8 cellular contexts compared by ENCODE assay signal in genomic region chrX:31266172-31267076, GRCh38.
A peak's percentile ranks its signal among the peaks of the same experiment; 100 is the strongest.
DNase-seq lines count a peak whose midpoint lies in the region; ATAC-seq, FAIRE-seq and TF ChIP-seq lines count a peak whose summit lies in the region.

No MANE protein-coding gene starts in this region.

- peaks cover 7% of the 10 kb centered on the region for H3K36me3 Mint-ChIP-seq in effector memory CD8-positive, alpha-beta T cell (ENCODE audit: insufficient read depth)

- ATAC-seq in HG02678 (IDR thresholded peaks at IDR 0.05; ENCODE audit: unreplicated experiment) (peak; percentile 93), left colon (peak; percentile 97)
- ATAC-seq in stimulated activated naive CD8-positive, alpha-beta T cell treated with anti-CD3 and anti-CD28 coated beads, Interleukin-15, amount 100 ng/mL, for 72 hours: peak; percentile 54
- ATAC-seq in effector memory CD8-positive, alpha-beta T cell (replicated peaks): no peak

- peaks cover 36% of the 10 kb centered on the region for H3K27me3 Mint-ChIP-seq in stimulated activated naive CD8-positive, alpha-beta T cell treated with anti-CD3 and anti-CD28 coated beads, Interleukin-15, amount 100 ng/mL, for 72 hours
- H3K27me3 Mint-ChIP-seq in effector memory CD8-positive, alpha-beta T cell: peaks cover 0 to 8% of the 10 kb centered on the region in 2 donors

- TF ChIP-seq POLR2A in GM15510 (IDR thresholded peaks at IDR 0.05; ENCODE audit: borderline replicate concordance, extremely low read depth, insufficient read length): peak; percentile 20

- H3K9me3 Mint-ChIP-seq in stimulated activated naive CD8-positive, alpha-beta T cell treated with anti-CD3 and anti-CD28 coated beads, Interleukin-15, amount 100 ng/mL, for 72 hours: no peaks in the 10 kb centered on the region
- H3K9me3 Mint-ChIP-seq in effector memory CD8-positive, alpha-beta T cell: peaks cover 0 to 12% of the 10 kb centered on the region in 2 donors

- H3K4me1 Mint-ChIP-seq in stimulated activated naive CD8-positive, alpha-beta T cell treated with anti-CD3 and anti-CD28 coated beads, Interleukin-15, amount 100 ng/mL, for 72 hours: no peaks in the 10 kb centered on the region
- no peaks in the 10 kb centered on the region for H3K4me1 Mint-ChIP-seq in effector memory CD8-positive, alpha-beta T cell (ENCODE audit: low read depth in 2 of 2)

- DNase-seq in 8988T (peak; percentile 46), NCI-H748 treated with DMSO at 0.1 percent for 48 hours (lab: John Stamatoyannopoulos, UW) (peak; percentile 24), bronchial epithelial cell (ENCODE audit: low read depth) (no peak), left colon (peak; percentile 45 to 67)
- DNase-seq in stimulated activated naive CD8-positive, alpha-beta T cell treated with anti-CD3 and anti-CD28 coated beads, Interleukin-15, amount 100 ng/mL, for 72 hours: peak in 1 of 2 donors; percentile 8
- no peak for DNase-seq in effector memory CD8-positive, alpha-beta T cell

- no peak for FAIRE-seq in bronchial epithelial cell (lab: Jason Lieb, UNC)

- peak overlapping the region; percentile 64 to 73 for H3K4me3 Mint-ChIP-seq in stimulated activated naive CD8-positive, alpha-beta T cell treated with anti-CD3 and anti-CD28 coated beads, Interleukin-15, amount 100 ng/mL, for 72 hours
- no peak overlapping the region for H3K4me3 Mint-ChIP-seq in effector memory CD8-positive, alpha-beta T cell

- H3K27me3 ChIP-seq in bronchial epithelial cell (ENCODE audit: control insufficient read depth, insufficient read depth, low read length): no peaks in the 10 kb centered on the region

- peak overlapping the region; percentile 62 for H3K4me3 ChIP-seq in bronchial epithelial cell (ENCODE audit: low read depth, low read length)

- TF ChIP-seq CTCF in bronchial epithelial cell (IDR thresholded peaks at IDR 0.05; ENCODE audit: insufficient read depth, low read length, severe bottlenecking): no peak

- H3K27ac Mint-ChIP-seq in stimulated activated naive CD8-positive, alpha-beta T cell treated with anti-CD3 and anti-CD28 coated beads, Interleukin-15, amount 100 ng/mL, for 72 hours: peak overlapping the region in 1 of 2 donors; percentile 57
- H3K27ac Mint-ChIP-seq in effector memory CD8-positive, alpha-beta T cell: no peak overlapping the region

- no peaks in the 10 kb centered on the region for H3K36me3 ChIP-seq in bronchial epithelial cell (ENCODE audit: control insufficient read depth, insufficient read depth, low read length)

- intact Hi-C loops in left colon (cut with DNase I, micrococcal nuclease): no loop called here

Comparison
In these comparisons a context has a peak if more than half of its experiments do, and no peak if none do; other contexts are left out.
1. DNase-seq: peak in 8988T (single experiment), NCI-H748 treated with DMSO at 0.1 percent for 48 hours (single experiment) and left colon (2 of 2); none in bronchial epithelial cell (single experiment) and effector memory CD8-positive, alpha-beta T cell (0 of 3).
2. H3K4me3 Mint-ChIP-seq: peak in stimulated activated naive CD8-positive, alpha-beta T cell treated with anti-CD3 and anti-CD28 coated beads, Interleukin-15, amount 100 ng/mL, for 72 hours (2 of 2); none in effector memory CD8-positive, alpha-beta T cell (0 of 2).